13 cellular contexts compared by ENCODE assay signal in the genomic region with DNA sequence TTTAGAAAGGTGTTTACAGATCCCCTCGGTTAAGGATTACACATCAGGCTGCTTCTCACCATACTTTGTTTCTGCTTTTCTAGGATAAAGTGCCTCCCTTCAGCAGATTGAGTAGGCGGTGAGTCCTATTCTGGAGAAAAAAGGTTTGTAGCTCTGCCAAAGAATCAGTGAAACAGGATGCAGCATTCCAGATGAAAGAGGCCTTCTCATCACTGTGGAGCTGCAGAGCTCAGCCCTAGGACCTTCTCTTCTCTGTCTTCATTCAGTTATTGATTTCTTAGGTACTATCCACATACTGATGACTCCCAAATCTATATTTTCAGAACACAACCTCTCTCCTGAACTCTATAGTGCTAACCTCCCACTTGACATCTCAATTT.
DNase-seq lines count a peak whose midpoint lies in the region; ATAC-seq and TF ChIP-seq lines count a peak whose summit lies in the region.
"Had no signal": no experiment of that assay in that cellular context is flagged by ENCODE, and none has a peak within 500 bp of the region (broad histone marks: within the 10 kb centered on the region; RNA-seq: fewer than 3 reads in every experiment).

No MANE protein-coding gene starts in this region.

- peak overlapping the region; percentile 12 for H2BK5ac ChIP-seq in trophoblast cell (ENCODE audit: low read depth, low read length, poor library complexity)

- H2BK120ac ChIP-seq in trophoblast cell (ENCODE audit: insufficient read depth, low read length, poor library complexity) = no peak overlapping the region

- ATAC-seq in SK-N-SH treated with all-trans-retinoic acid at 6 μM for 48 hours (peak; percentile 77), upper lobe of right lung (no peak), HG03565 (IDR thresholded peaks at IDR 0.05; ENCODE audit: unreplicated experiment) (no peak)
- ATAC-seq: CD8-positive, alpha-beta T cell; left lung had no signal

- no peak overlapping the region for H3K9ac ChIP-seq in trophoblast cell (ENCODE audit: low read length)

- TF ChIP-seq POLR2A in vagina (IDR thresholded peaks at IDR 0.05) = no peak

- H3K27me3 Mint-ChIP-seq in activated CD4-positive, alpha-beta memory T cell treated with anti-CD3 and anti-CD28 coated beads for 36 hours = peaks cover 2% of the 10 kb centered on the region

- H3K79me1 ChIP-seq in trophoblast cell (ENCODE audit: low read length) = peaks cover 4% of the 10 kb centered on the region

- H3K9me3 Mint-ChIP-seq in activated CD4-positive, alpha-beta memory T cell treated with anti-CD3 and anti-CD28 coated beads for 36 hours = no peaks in the 10 kb centered on the region
- H3K9me3 Mint-ChIP-seq: CD8-positive, alpha-beta T cell had no signal

- no peak overlapping the region for H4K91ac ChIP-seq in trophoblast cell (ENCODE audit: low read depth, low read length)

- H3K36me3 Mint-ChIP-seq in activated CD4-positive, alpha-beta memory T cell treated with anti-CD3 and anti-CD28 coated beads for 36 hours = no peaks in the 10 kb centered on the region
- H3K36me3 Mint-ChIP-seq: CD8-positive, alpha-beta T cell had no signal

- H3K27ac Mint-ChIP-seq in activated CD4-positive, alpha-beta memory T cell treated with anti-CD3 and anti-CD28 coated beads for 36 hours = no peak overlapping the region
- H3K27ac Mint-ChIP-seq: CD8-positive, alpha-beta T cell had no signal

- no CpG with 5 or more reads among the region's 2 CpGs for WGBS in trophoblast cell (ENCODE audit: extremely low coverage, insufficient coverage, insufficient read length)

- H3K18ac ChIP-seq in trophoblast cell (ENCODE audit: low read length) = no peak overlapping the region

- no peak overlapping the region for H4K12ac ChIP-seq in trophoblast cell (ENCODE audit: low read depth, low read length)

- H3K14ac ChIP-seq in trophoblast cell (ENCODE audit: low read length) = no peak overlapping the region

- H3K4me3 ChIP-seq in foreskin fibroblast (ENCODE audit: low read depth in 1 of 2, low read length in 2 of 2) = no peak overlapping the region
- no peak overlapping the region for H3K4me3 ChIP-seq in trophoblast cell (ENCODE audit: low read depth, low read length)
- H3K4me3 ChIP-seq in upper lobe of right lung = no peak overlapping the region
- no peak overlapping the region for H3K4me3 ChIP-seq in vagina
- H3K4me3 ChIP-seq: esophagus muscularis mucosa, left lung, spleen had no signal

- H3K4me1 Mint-ChIP-seq in activated CD4-positive, alpha-beta memory T cell treated with anti-CD3 and anti-CD28 coated beads for 36 hours (ENCODE audit: low read depth) = no peaks in the 10 kb centered on the region

- no peak overlapping the region for H3K4ac ChIP-seq in trophoblast cell (ENCODE audit: low read depth, low read length)

- POLR2A ChIA-PET in activated CD4-positive, alpha-beta memory T cell treated with anti-CD3 and anti-CD28 coated beads for 36 hours (lab: Charles Lee) = no interaction called here

- no peak overlapping the region for H4K8ac ChIP-seq in trophoblast cell (ENCODE audit: low read depth, low read length)

- CTCF ChIA-PET in activated CD4-positive, alpha-beta memory T cell treated with anti-CD3 and anti-CD28 coated beads for 36 hours (lab: Charles Lee) = no interaction called here

- H2BK12ac ChIP-seq in trophoblast cell (ENCODE audit: low read length) = no peak overlapping the region

- H3K4me2 ChIP-seq in trophoblast cell (ENCODE audit: low read length) = no peak overlapping the region

- intact Hi-C loops in upper lobe of right lung (cut with DNase I) = no loop called here
- intact Hi-C loops in vagina (cut with DNase I) = no loop called here
- intact Hi-C loops in activated CD4-positive, alpha-beta memory T cell treated with anti-CD3 and anti-CD28 coated beads for 36 hours (cut with micrococcal nuclease) = no loop called here

- H3K27ac ChIP-seq in trophoblast cell (ENCODE audit: low read depth, low read length) = no peak overlapping the region
- no peak overlapping the region for H3K27ac ChIP-seq in upper lobe of right lung
- no peak overlapping the region for H3K27ac ChIP-seq in vagina
- H3K27ac ChIP-seq: esophagus muscularis mucosa, left lung had no signal

- no peak overlapping the region for H2AK5ac ChIP-seq in trophoblast cell (ENCODE audit: low read length)

- DNase-seq in CD1c-positive myeloid dendritic cell (ENCODE audit: extremely low spot score) (peak; percentile 25), foreskin fibroblast (peak; percentile 81 to 90), trophoblast cell (no peak), upper lobe of right lung (no peak), vagina (ENCODE audit: extremely low spot score in 2 of 2) (no peak)
- DNase-seq in activated CD4-positive, alpha-beta memory T cell treated with anti-CD3 and anti-CD28 coated beads for 36 hours = no peak
- DNase-seq: CD8-positive, alpha-beta T cell; left lung; NCI-H774; spleen had no signal

- no peaks in the 10 kb centered on the region for H3K36me3 ChIP-seq in trophoblast cell (ENCODE audit: control insufficient read depth in 1 of 2, insufficient read depth in 2 of 2, low read length in 2 of 2)
- H3K36me3 ChIP-seq in upper lobe of right lung = no peaks in the 10 kb centered on the region
- H3K36me3 ChIP-seq in vagina = no peaks in the 10 kb centered on the region
- H3K36me3 ChIP-seq: esophagus muscularis mucosa, left lung, spleen had no signal

- H2AFZ ChIP-seq in trophoblast cell (ENCODE audit: insufficient read depth, low read length, poor library complexity) = no peak overlapping the region

- TF ChIP-seq CTCF in foreskin fibroblast (IDR thresholded peaks at IDR 0.05; ENCODE audit: low read depth, low read length) (no peak), upper lobe of right lung (IDR thresholded peaks at IDR 0.05) (no peak), vagina (IDR thresholded peaks at IDR 0.05) (no peak)

- no peak overlapping the region for H3K4me3 Mint-ChIP-seq in activated CD4-positive, alpha-beta memory T cell treated with anti-CD3 and anti-CD28 coated beads for 36 hours
- H3K4me3 Mint-ChIP-seq: CD8-positive, alpha-beta T cell had no signal

- no peak overlapping the region for H3K23ac ChIP-seq in trophoblast cell (ENCODE audit: low read length)

- no peaks in the 10 kb centered on the region for H3K9me3 ChIP-seq in trophoblast cell (ENCODE audit: insufficient read depth, low read depth, low read length)
- no peaks in the 10 kb centered on the region for H3K9me3 ChIP-seq in upper lobe of right lung
- H3K9me3 ChIP-seq in vagina = no peaks in the 10 kb centered on the region
- H3K9me3 ChIP-seq: esophagus muscularis mucosa, left lung, spleen had no signal

- H3K4me1 ChIP-seq in trophoblast cell (ENCODE audit: control insufficient read depth in 1 of 2, insufficient read depth in 2 of 2, low read length in 2 of 2) (peaks cover 0 to 4% of the 10 kb centered on the region in 2 experiments), upper lobe of right lung (no peaks in the 10 kb centered on the region), vagina (peaks cover 4% of the 10 kb centered on the region)
- H3K4me1 ChIP-seq: esophagus muscularis mucosa, left lung, spleen had no signal

- no peaks in the 10 kb centered on the region for H3K79me2 ChIP-seq in trophoblast cell (ENCODE audit: control insufficient read depth, insufficient read depth, low read length, poor library complexity)

- H3K27me3 ChIP-seq in trophoblast cell (ENCODE audit: insufficient read depth, low read length) (no peaks in the 10 kb centered on the region), upper lobe of right lung (no peaks in the 10 kb centered on the region), vagina (no peaks in the 10 kb centered on the region)
- H3K27me3 ChIP-seq: esophagus muscularis mucosa, left lung, spleen had no signal

TF ChIP-seq in SK-N-SH treated with all-trans-retinoic acid at 6 μM for 48 hours, 23 proteins besides CTCF, POLR2A, EP300 and RAD21 (continues in another document):
- TF ChIP-seq, protein P1, sequence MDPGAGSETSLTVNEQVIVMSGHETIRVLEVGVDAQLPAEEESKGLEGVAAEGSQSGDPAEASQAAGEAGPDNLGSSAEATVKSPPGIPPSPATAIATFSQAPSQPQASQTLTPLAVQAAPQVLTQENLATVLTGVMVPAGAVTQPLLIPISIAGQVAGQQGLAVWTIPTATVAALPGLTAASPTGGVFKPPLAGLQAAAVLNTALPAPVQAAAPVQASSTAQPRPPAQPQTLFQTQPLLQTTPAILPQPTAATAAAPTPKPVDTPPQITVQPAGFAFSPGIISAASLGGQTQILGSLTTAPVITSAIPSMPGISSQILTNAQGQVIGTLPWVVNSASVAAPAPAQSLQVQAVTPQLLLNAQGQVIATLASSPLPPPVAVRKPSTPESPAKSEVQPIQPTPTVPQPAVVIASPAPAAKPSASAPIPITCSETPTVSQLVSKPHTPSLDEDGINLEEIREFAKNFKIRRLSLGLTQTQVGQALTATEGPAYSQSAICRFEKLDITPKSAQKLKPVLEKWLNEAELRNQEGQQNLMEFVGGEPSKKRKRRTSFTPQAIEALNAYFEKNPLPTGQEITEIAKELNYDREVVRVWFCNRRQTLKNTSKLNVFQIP (CRISPR knock-in tag; IDR thresholded peaks at IDR 0.05; ENCODE audit: borderline replicate concordance, low read depth) = no peak
- no peak for TF ChIP-seq ARNTL (CRISPR knock-in tag; IDR thresholded peaks at IDR 0.05; ENCODE audit: borderline replicate concordance, low read depth)
- TF ChIP-seq RARB (CRISPR knock-in tag; IDR thresholded peaks at IDR 0.05) = no peak
- TF ChIP-seq TOX (CRISPR knock-in tag; IDR thresholded peaks at IDR 0.05; ENCODE audit: borderline replicate concordance) = no peak
- no peak for TF ChIP-seq ZNF565 (CRISPR knock-in tag; conservative IDR thresholded peaks at IDR 0.05; ENCODE audit: low read depth)
- no peak for TF ChIP-seq ESRRG (CRISPR knock-in tag; IDR thresholded peaks at IDR 0.05)
- TF ChIP-seq TCF4 (CRISPR knock-in tag; IDR thresholded peaks at IDR 0.05; ENCODE audit: borderline replicate concordance) = no peak
- no peak for TF ChIP-seq ZNF8 (CRISPR knock-in tag; IDR thresholded peaks at IDR 0.05)
- TF ChIP-seq, protein P2, sequence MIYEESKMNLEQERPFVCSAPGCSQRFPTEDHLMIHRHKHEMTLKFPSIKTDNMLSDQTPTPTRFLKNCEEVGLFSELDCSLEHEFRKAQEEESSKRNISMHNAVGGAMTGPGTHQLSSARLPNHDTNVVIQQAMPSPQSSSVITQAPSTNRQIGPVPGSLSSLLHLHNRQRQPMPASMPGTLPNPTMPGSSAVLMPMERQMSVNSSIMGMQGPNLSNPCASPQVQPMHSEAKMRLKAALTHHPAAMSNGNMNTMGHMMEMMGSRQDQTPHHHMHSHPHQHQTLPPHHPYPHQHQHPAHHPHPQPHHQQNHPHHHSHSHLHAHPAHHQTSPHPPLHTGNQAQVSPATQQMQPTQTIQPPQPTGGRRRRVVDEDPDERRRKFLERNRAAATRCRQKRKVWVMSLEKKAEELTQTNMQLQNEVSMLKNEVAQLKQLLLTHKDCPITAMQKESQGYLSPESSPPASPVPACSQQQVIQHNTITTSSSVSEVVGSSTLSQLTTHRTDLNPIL (CRISPR knock-in tag; IDR thresholded peaks at IDR 0.05; ENCODE audit: low read depth) = no peak
- TF ChIP-seq ISL1 (CRISPR knock-in tag; IDR thresholded peaks at IDR 0.05) = no peak
- no peak for TF ChIP-seq ZC3H10 (CRISPR knock-in tag; IDR thresholded peaks at IDR 0.05)

Comparison
In these comparisons a context has a peak if more than half of its experiments do, and no peak if none do; other contexts are left out.
1. DNase-seq: peak in CD1c-positive myeloid dendritic cell (single experiment) and foreskin fibroblast (2 of 2); none in trophoblast cell (0 of 2), upper lobe of right lung (single experiment), vagina (0 of 2) and activated CD4-positive, alpha-beta memory T cell treated with anti-CD3 and anti-CD28 coated beads for 36 hours (single experiment).